19 cellular contexts compared by ENCODE assay signal in genomic region chr9:20593551-20593950, GRCh38. TPM values are rescaled to one million over a fixed set of nuclear protein-coding genes. Genes with fewer than 3 reads are reported as not detected.
DNase-seq lines count a peak whose midpoint lies in the region; ATAC-seq lines count a peak whose summit lies in the region.
"Had no signal": no experiment of that assay in that cellular context is flagged by ENCODE, and none has a peak within 500 bp of the region (broad histone marks: within the 10 kb centered on the region; RNA-seq: fewer than 3 reads in every experiment).

No MANE protein-coding gene starts in this region.

- peaks cover 0 to 2% of the 10 kb centered on the region in 2 donors for H3K4me1 ChIP-seq in neuronal stem cell (ENCODE audit: control insufficient read depth in 2 of 2, insufficient read depth in 1 of 2, low read depth in 1 of 2, low read length in 2 of 2)

- no peak overlapping the region for H2BK12ac ChIP-seq in neuronal stem cell (ENCODE audit: low read length)

- no peak overlapping the region for H3K4ac ChIP-seq in neuronal stem cell (ENCODE audit: low read length)

- no CpG with 5 or more reads among the region's 2 CpGs for WGBS in neuronal stem cell (ENCODE audit: extremely low coverage in 2 of 2, insufficient read length in 2 of 2, insufficient replicate concordance in 1 of 2), 2 donors

- POLR2A ChIA-PET in T-cell (lab: Charles Lee), result no interaction called here

- no peak overlapping the region for H3K23ac ChIP-seq in neuronal stem cell (ENCODE audit: low read depth, low read length, poor library complexity)

- H2AK5ac ChIP-seq in neuronal stem cell (ENCODE audit: low read depth, low read length), result no peak overlapping the region

- no peak overlapping the region for H2AFZ ChIP-seq in neuronal stem cell (ENCODE audit: low read length)

- no peaks in the 10 kb centered on the region for H3K36me3 ChIP-seq in neuronal stem cell (replicated peaks in 1 of 2; ENCODE audit: control insufficient read depth in 2 of 2, insufficient read depth in 2 of 2, low read length in 2 of 2)
- H3K36me3 ChIP-seq: lower lobe of right lung, uterus, WERI-Rb-1 had no signal

- no peaks in the 10 kb centered on the region for H3K27me3 Mint-ChIP-seq in T-cell
- H3K27me3 Mint-ChIP-seq: activated CD8-positive, alpha-beta memory T cell treated with anti-CD3 and anti-CD28 coated beads, Interleukin-2, amount 10 ng/mL, durations not matched to agents 7 days and 5 days; activated naive CD8-positive, alpha-beta T cell treated with anti-CD3 and anti-CD28 coated beads, Interleukin-2, amount 10 ng/mL, durations not matched to agents 7 days and 5 days had no signal

- no peak overlapping the region for H3K9ac ChIP-seq in neuronal stem cell (ENCODE audit: low read depth, low read length, poor library complexity)

- DNase-seq in Ammon's horn (ENCODE audit: low spot score), result peak; percentile 68
- peak; percentile 80 for DNase-seq in M059J (ENCODE audit: low read depth)
- DNase-seq in epithelial cell of prostate (ENCODE audit: low read depth, low spot score), result no peak
- no peak for DNase-seq in neuronal stem cell (ENCODE audit: low spot score)
- DNase-seq in activated effector memory CD4-positive, alpha-beta T cell treated with Interleukin-2 at 50 U/mL for 16 hours, result no peak
- no peak for DNase-seq in T-cell
- no peak for DNase-seq in NCI-H1105 treated with DMSO at 0.1 percent for 48 hours (lab: John Stamatoyannopoulos, UW)
- DNase-seq in stimulated activated CD8-positive, alpha-beta memory T cell treated with anti-CD3 and anti-CD28 coated beads, Interleukin-4, amount 100 ng/mL, for 48 hours, result no peak
- DNase-seq: activated CD8-positive, alpha-beta memory T cell treated with anti-CD3 and anti-CD28 coated beads, Interleukin-2, amount 10 ng/mL, durations not matched to agents 7 days and 5 days; activated naive CD8-positive, alpha-beta T cell treated with anti-CD3 and anti-CD28 coated beads, Interleukin-2, amount 10 ng/mL, durations not matched to agents 7 days and 5 days; KBM-7; lower lobe of right lung; NCI-H1930; NK-92 treated with Interleukin-12 subunit alpha and Interleukin-12 subunit beta, amount 100 ng/mL, for 24 hours; occipital lobe; stimulated activated CD4-positive, alpha-beta T cell treated with anti-CD3 and anti-CD28 coated beads, Interleukin-1b, Interleukin-23, amount 100 ng/mL, for 48 hours; uterus; WERI-Rb-1 had no signal

- no peak overlapping the region for H2BK5ac ChIP-seq in neuronal stem cell (ENCODE audit: low read length)

- peaks cover 55 to 70% (median 59%) of the 10 kb centered on the region in 3 donors for H3K4me1 Mint-ChIP-seq in T-cell

- H4K8ac ChIP-seq in neuronal stem cell (ENCODE audit: low read depth, low read length), result peak overlapping the region; percentile 17

- H3K27ac ChIP-seq in epithelial cell of prostate (peak overlapping the region; percentile 18), neuronal stem cell (replicated peaks; ENCODE audit: low read length) (no peak overlapping the region)
- H3K27ac ChIP-seq: lower lobe of right lung, uterus, WERI-Rb-1 had no signal

- H3K9me3 ChIP-seq in neuronal stem cell (replicated peaks in 1 of 2; ENCODE audit: control insufficient read depth in 2 of 2, insufficient read depth in 1 of 2, low read depth in 1 of 2, low read length in 2 of 2), result peaks cover 0 to 4% of the 10 kb centered on the region in 2 donors
- H3K9me3 ChIP-seq: lower lobe of right lung, uterus had no signal

- no peak overlapping the region for H3K4me2 ChIP-seq in neuronal stem cell (ENCODE audit: insufficient read depth, low read length, poor library complexity, severe bottlenecking)

- no peaks in the 10 kb centered on the region for H3K79me1 ChIP-seq in neuronal stem cell (ENCODE audit: low read depth, low read length)

- no peak overlapping the region for H4K91ac ChIP-seq in neuronal stem cell (ENCODE audit: low read depth, low read length, poor library complexity)

- no peak overlapping the region for H3K18ac ChIP-seq in neuronal stem cell (ENCODE audit: low read length)

- no peak for ATAC-seq in T-cell (replicated peaks in 1 of 4)
- ATAC-seq: activated CD8-positive, alpha-beta memory T cell treated with anti-CD3 and anti-CD28 coated beads, Interleukin-2, amount 10 ng/mL, durations not matched to agents 7 days and 5 days; lower lobe of right lung; stimulated activated effector memory CD8-positive, alpha-beta T cell treated with anti-CD3 and anti-CD28 coated beads, Interleukin-12 subunit alpha, Interleukin-12 subunit beta, amount 100 ng/mL, for 72 hours had no signal

- H3K27me3 ChIP-seq in neuronal stem cell (ENCODE audit: control insufficient read depth in 3 of 3, insufficient read depth in 3 of 3, low read depth in 1 of 3, low read length in 3 of 3), result no peaks in the 10 kb centered on the region
- H3K27me3 ChIP-seq: uterus had no signal

- no peak overlapping the region for H3K4me3 ChIP-seq in neuronal stem cell (ENCODE audit: low read length in 2 of 2)
- H3K4me3 ChIP-seq: lower lobe of right lung, uterus had no signal

- no peak overlapping the region for H2BK15ac ChIP-seq in neuronal stem cell (ENCODE audit: low read length)

- H3K36me3 Mint-ChIP-seq in T-cell, result peaks cover 35% of the 10 kb centered on the region
- H3K36me3 Mint-ChIP-seq: stimulated activated effector memory CD8-positive, alpha-beta T cell treated with anti-CD3 and anti-CD28 coated beads, Interleukin-12 subunit alpha, Interleukin-12 subunit beta, amount 100 ng/mL, for 72 hours had no signal

- H3K4me3 Mint-ChIP-seq in T-cell, result no peak overlapping the region
- H3K4me3 Mint-ChIP-seq: activated CD8-positive, alpha-beta memory T cell treated with anti-CD3 and anti-CD28 coated beads, Interleukin-2, amount 10 ng/mL, durations not matched to agents 7 days and 5 days; activated naive CD8-positive, alpha-beta T cell treated with anti-CD3 and anti-CD28 coated beads, Interleukin-2, amount 10 ng/mL, durations not matched to agents 7 days and 5 days; stimulated activated effector memory CD8-positive, alpha-beta T cell treated with anti-CD3 and anti-CD28 coated beads, Interleukin-12 subunit alpha, Interleukin-12 subunit beta, amount 100 ng/mL, for 72 hours had no signal

- CTCF ChIA-PET in T-cell (lab: Charles Lee), result interaction anchor here in 1 of 2 donors (0.5 kb wide), 1 partner anchor 139 kb away, joined by 3 read pairs; no protein-coding TSS in a partner anchor

- no peak overlapping the region for H2BK120ac ChIP-seq in neuronal stem cell (ENCODE audit: low read depth, low read length)

- H3K27ac Mint-ChIP-seq in T-cell, result no peak overlapping the region
- H3K27ac Mint-ChIP-seq: activated CD8-positive, alpha-beta memory T cell treated with anti-CD3 and anti-CD28 coated beads, Interleukin-2, amount 10 ng/mL, durations not matched to agents 7 days and 5 days; activated naive CD8-positive, alpha-beta T cell treated with anti-CD3 and anti-CD28 coated beads, Interleukin-2, amount 10 ng/mL, durations not matched to agents 7 days and 5 days; stimulated activated effector memory CD8-positive, alpha-beta T cell treated with anti-CD3 and anti-CD28 coated beads, Interleukin-12 subunit alpha, Interleukin-12 subunit beta, amount 100 ng/mL, for 72 hours had no signal

- no peak overlapping the region for H3K14ac ChIP-seq in neuronal stem cell (ENCODE audit: low read length)

- H3K9me3 Mint-ChIP-seq in T-cell, result no peaks in the 10 kb centered on the region
- H3K9me3 Mint-ChIP-seq: stimulated activated effector memory CD8-positive, alpha-beta T cell treated with anti-CD3 and anti-CD28 coated beads, Interleukin-12 subunit alpha, Interleukin-12 subunit beta, amount 100 ng/mL, for 72 hours had no signal

RNA-seq across cellular contexts. Expression of gene MLLT3, which starts 28.7 kb away (rescaled TPM):
- total RNA-seq in M059J (2014; rRNA removed; shearing (Covaris generic)), result 13.8 and 18.1 TPM in 2 replicates
- 26.2 TPM for polyA plus RNA-seq in neuronal stem cell (2013, experiment 1 of 2)
- 27.1 TPM for polyA plus RNA-seq in neuronal stem cell (2013, experiment 2 of 2)
- total RNA-seq in T-cell, result 10 to 100 TPM; 51.8 to 96.6 (median 58.9) TPM

Comparison
In these comparisons a context has a peak if more than half of its experiments do, and no peak if none do; other contexts are left out.
1. DNase-seq: peak in Ammon's horn (single experiment) and M059J (single experiment); none in epithelial cell of prostate (single experiment), neuronal stem cell (single experiment), activated effector memory CD4-positive, alpha-beta T cell treated with Interleukin-2 at 50 U/mL for 16 hours (single experiment), T-cell (0 of 34), NCI-H1105 treated with DMSO at 0.1 percent for 48 hours (single experiment) and stimulated activated CD8-positive, alpha-beta memory T cell treated with anti-CD3 and anti-CD28 coated beads, Interleukin-4, amount 100 ng/mL, for 48 hours (single experiment).